Comparison of ENCODE assay signal across 7 cellular contexts in genomic region chr1:37595440-37596181, GRCh38. TPM values are rescaled to one million over a fixed set of nuclear protein-coding genes. Genes with fewer than 3 reads are reported as not detected.
DNase-seq lines count a peak whose midpoint lies in the region; ATAC-seq and TF ChIP-seq lines count a peak whose summit lies in the region.

Gene GNL2 (minus strand): TSS chr1:37595937. CDS start chr1:37595822, 115 bp downstream.

- ATAC-seq in GM18505 (IDR thresholded peaks at IDR 0.05; ENCODE audit: unreplicated experiment) (peak; percentile 96), HG02973 (IDR thresholded peaks at IDR 0.05; ENCODE audit: unreplicated experiment) (peak; percentile 92)

- peak; percentile 100 for DNase-seq in NCI-H2029 (lab: John Stamatoyannopoulos, UW)
- peak; percentile 90 for DNase-seq in T-helper 22 cell (ENCODE audit: low read depth)
- peak; percentile 89 for DNase-seq in astrocyte of the cerebellum (ENCODE audit: low read depth)
- DNase-seq in hepatic stellate cell (ENCODE audit: low spot score), result peak; percentile 98
- DNase-seq in renal cortical epithelial cell (ENCODE audit: low read depth), result peak; percentile 90

- peak; percentile 91 for TF ChIP-seq POLR2A in GM18505 (IDR thresholded peaks at IDR 0.05; ENCODE audit: borderline replicate concordance, extremely low read depth, insufficient read depth, insufficient read length)

- TF ChIP-seq CTCF in astrocyte of the cerebellum (IDR thresholded peaks at IDR 0.05; ENCODE audit: low read depth, low read length, missing control alignments), result no peak

- H3K4me3 ChIP-seq in astrocyte of the cerebellum (ENCODE audit: low read depth, low read length), result peak within 1 kb of the TSS; percentile 96

- in situ Hi-C loops in astrocyte of the cerebellum (cut with HindIII; ENCODE audit: low sequenced_read_pairs), result no loop called here

RNA-seq across cellular contexts. Expression of gene GNL2, which starts in this region (rescaled TPM):
- 49.6 and 72.1 TPM in 2 replicates for total RNA-seq in renal cortical epithelial cell

Comparison
In these comparisons a context has a peak if more than half of its experiments do, and no peak if none do; other contexts are left out.
1. Peak in every context shown above with its lines: DNase-seq, ATAC-seq and H3K4me3 ChIP-seq.